In the genomic region with DNA sequence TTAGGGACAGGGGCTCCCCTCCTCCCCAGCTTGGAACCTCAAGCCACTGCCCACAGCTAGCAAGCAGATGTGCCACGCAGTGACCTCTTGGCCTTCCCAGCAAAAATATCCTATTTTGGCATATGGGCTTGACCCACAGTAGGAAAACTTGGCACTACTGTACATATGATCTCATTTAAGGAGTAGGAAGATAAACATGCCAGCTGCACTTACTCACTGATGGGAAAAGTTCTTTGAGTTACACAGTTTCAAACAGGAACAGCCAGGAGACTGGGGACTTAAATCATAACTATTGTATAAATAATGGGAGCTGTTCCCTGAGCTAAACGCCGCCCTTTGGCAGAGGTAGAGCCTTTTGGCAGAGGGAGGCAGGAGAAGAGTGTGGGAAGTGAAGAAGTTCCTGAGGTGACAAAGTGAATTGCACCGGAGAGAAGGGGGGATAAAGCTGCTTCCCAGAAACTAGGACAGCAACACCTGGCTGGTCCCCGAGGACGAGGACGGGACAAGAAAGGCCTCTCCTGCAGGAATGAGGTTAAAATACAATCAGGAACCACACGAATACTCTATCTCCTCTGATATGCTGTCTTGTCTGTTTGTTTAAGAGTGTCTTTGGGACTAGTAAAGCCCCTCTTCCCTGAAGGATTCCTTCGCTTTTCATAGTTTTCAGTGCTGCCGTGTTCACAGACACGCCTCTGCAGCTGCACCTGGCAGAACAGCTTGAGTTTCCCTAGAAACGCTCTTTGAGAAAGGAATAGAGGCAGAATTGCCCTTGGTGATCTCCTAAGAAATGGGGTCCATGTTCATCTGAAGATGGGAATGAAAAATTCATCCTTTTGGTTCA, we compare ENCODE assay signal across 11 cellular contexts. TPM values are rescaled to one million over a fixed set of nuclear protein-coding genes. Genes with fewer than 3 reads are reported as not detected.
DNase-seq lines count a peak whose midpoint lies in the region; ATAC-seq lines count a peak whose summit lies in the region.
"Had no signal": no experiment of that assay in that cellular context is flagged by ENCODE, and none has a peak within 500 bp of the region (broad histone marks: within the 10 kb centered on the region; RNA-seq: fewer than 3 reads in every experiment).

No MANE protein-coding gene starts in this region.

- no peaks in the 10 kb centered on the region for H3K36me3 ChIP-seq in rectal smooth muscle tissue (ENCODE audit: control insufficient read depth, insufficient read depth, low read length)

- no peak overlapping the region for H3K9ac ChIP-seq in rectal smooth muscle tissue (ENCODE audit: low read length)

- peak overlapping the region; percentile 76 for H3K27ac ChIP-seq in rectal smooth muscle tissue (ENCODE audit: low read depth, low read length)
- H3K27ac ChIP-seq: SK-N-MC had no signal

- H3K27me3 ChIP-seq in rectal smooth muscle tissue (ENCODE audit: control insufficient read depth, insufficient read depth, low read length): no peaks in the 10 kb centered on the region

- intact Hi-C loops in Right ventricle myocardium superior (cut with DNase I): no loop called here

- ATAC-seq in Right ventricle myocardium superior (ENCODE audit: poor library complexity) (peak; percentile 77), GM19351 (IDR thresholded peaks at IDR 0.05; ENCODE audit: unreplicated experiment) (no peak), GM18868 (IDR thresholded peaks at IDR 0.05; ENCODE audit: unreplicated experiment) (no peak), HG02678 (IDR thresholded peaks at IDR 0.05; ENCODE audit: unreplicated experiment) (no peak)

- peak overlapping the region; percentile 22 for H3K4me3 ChIP-seq in rectal smooth muscle tissue (ENCODE audit: low read length)
- H3K4me3 ChIP-seq: SK-N-MC had no signal

- peak; percentile 86 for DNase-seq in GM03348 (ENCODE audit: low spot score)
- peak; percentile 95 for DNase-seq in amniotic epithelial cell (ENCODE audit: low read depth)
- DNase-seq in Right ventricle myocardium superior: peak; percentile 60
- DNase-seq in NK-92 treated with Interleukin-12 subunit alpha and Interleukin-12 subunit beta, amount 100 ng/mL, for 24 hours (lab: John Stamatoyannopoulos, UW): no peak
- DNase-seq: activated naive CD4-positive, alpha-beta T cell treated with anti-CD3 and anti-CD28 coated beads, Interleukin-2, amount 10 ng/mL, durations not matched to agents 7 days and 5 days; retina had no signal

- H3K4me1 ChIP-seq in rectal smooth muscle tissue (ENCODE audit: control insufficient read depth, insufficient read depth, low read length): peaks cover 21% of the 10 kb centered on the region

RNA-seq across cellular contexts. Expression of a gene that starts 5.9 kb away (rescaled TPM):
- 6.8 TPM for total RNA-seq in Right ventricle myocardium superior
